ENCODE assay signal across 15 cellular contexts in genomic region chr19:55228403-55229031, GRCh38. TPM values are rescaled to one million over a fixed set of nuclear protein-coding genes. Genes with fewer than 3 reads are reported as not detected.
DNase-seq lines count a peak whose midpoint lies in the region; ATAC-seq and TF ChIP-seq lines count a peak whose summit lies in the region.
"Had no signal": no experiment of that assay in that cellular context is flagged by ENCODE, and none has a peak within 500 bp of the region (broad histone marks: within the 10 kb centered on the region; RNA-seq: fewer than 3 reads in every experiment).

TMEM86B (minus strand) TSS chr19:55228763; CDS start chr19:55228741, 22 bp downstream.

- H3K9me3 Mint-ChIP-seq in activated CD4-positive, alpha-beta T cell treated with anti-CD3 and anti-CD28 coated beads for 36 hours (ENCODE audit: low read depth) = no peaks in the 10 kb centered on the region
- H3K9me3 Mint-ChIP-seq: activated naive CD8-positive, alpha-beta T cell treated with anti-CD3 and anti-CD28 coated beads for 36 hours; stimulated activated naive CD8-positive, alpha-beta T cell treated with anti-CD3 and anti-CD28 coated beads, Interleukin-15, Interleukin-2, amounts not matched to agents 100 ng/mL and 50 ng/mL, for 24 hours had no signal

- H3K27ac Mint-ChIP-seq in activated CD4-positive, alpha-beta T cell treated with anti-CD3 and anti-CD28 coated beads for 36 hours = no peak within 1 kb of the TSS
- H3K27ac Mint-ChIP-seq: activated naive CD8-positive, alpha-beta T cell treated with anti-CD3 and anti-CD28 coated beads for 36 hours; stimulated activated naive CD8-positive, alpha-beta T cell treated with anti-CD3 and anti-CD28 coated beads, Interleukin-15, Interleukin-2, amounts not matched to agents 100 ng/mL and 50 ng/mL, for 24 hours had no signal

- H3K27me3 ChIP-seq in H7 (ENCODE audit: control insufficient read depth, insufficient read depth, low read length) (no peaks in the 10 kb centered on the region), Panc1 (ENCODE audit: control insufficient read depth, insufficient read depth, low read length) (no peaks in the 10 kb centered on the region), heart right ventricle (no peaks in the 10 kb centered on the region), osteoblast (ENCODE audit: insufficient read depth, low read length) (no peaks in the 10 kb centered on the region)

- intact Hi-C loops in Panc1 (cut with micrococcal nuclease; ENCODE audit: unreplicated experiment) (no loop called here), heart right ventricle (cut with DNase I) (no loop called here)
- intact Hi-C loops in activated CD4-positive, alpha-beta T cell treated with anti-CD3 and anti-CD28 coated beads for 36 hours (cut with DNase I, micrococcal nuclease) = no loop called here

- H3K36me3 ChIP-seq in H7 (replicated peaks; ENCODE audit: control insufficient read depth, insufficient read depth, low read length) (peaks cover 12% of the 10 kb centered on the region), Panc1 (ENCODE audit: control insufficient read depth, insufficient read depth, low read length) (peaks cover 23% of the 10 kb centered on the region), heart right ventricle (peaks cover 0 to 79% (median 41%) of the 10 kb centered on the region in 9 donors), osteoblast (ENCODE audit: insufficient read depth, low read length) (peaks cover 27% of the 10 kb centered on the region)

- in situ Hi-C loops in Panc1 (cut with HindIII; ENCODE audit: low pct_unique_long_range_greater_than_20kb, low sequenced_read_pairs) = no loop called here

- H3K4me1 ChIP-seq in Panc1 (ENCODE audit: control insufficient read depth, insufficient read depth, low read length) (peaks cover 13% of the 10 kb centered on the region; the same call in 1 of the 2 replicates), heart right ventricle (peaks cover 0 to 23% (median 13%) of the 10 kb centered on the region in 9 donors), osteoblast (ENCODE audit: insufficient read depth, low read length) (no peaks in the 10 kb centered on the region)
- H3K4me1 ChIP-seq: prostate gland had no signal

- H3K27ac ChIP-seq in Panc1 (ENCODE audit: low read length) (no peak within 1 kb of the TSS; the same call in 1 of the 2 replicates), heart right ventricle (peak within 1 kb of the TSS in 8 of 10 donors; percentile 13 to 72 (median 54)), osteoblast (ENCODE audit: low read depth, low read length) (no peak within 1 kb of the TSS)
- H3K27ac ChIP-seq: prostate gland had no signal

- 66 to 68% methylated on average over 12 of the region's 12 CpGs for WGBS in heart right ventricle, 2 donors

- no TSS peak for BruUV-seq in Panc1 (replicated peaks; lab: Mats Ljungman, UMichigan)

- DNase-seq in H7 (peak; percentile 48), Panc1 (ENCODE audit: low read depth, low spot score) (no peak), heart right ventricle (no peak), osteoblast (ENCODE audit: insufficient read length, low spot score, missing footprints) (peak; percentile 77), NCI-H526 (lab: John Stamatoyannopoulos, UW) (no peak)
- no peak for DNase-seq in activated CD4-positive, alpha-beta T cell treated with anti-CD3 and anti-CD28 coated beads for 36 hours
- DNase-seq: activated naive CD8-positive, alpha-beta T cell treated with anti-CD3 and anti-CD28 coated beads for 36 hours; C1 segment of cervical spinal cord; MM.1S; NCI-H2107; stimulated activated CD4-positive, alpha-beta T cell treated with anti-CD3 and anti-CD28 coated beads, Interleukin-2, amount 100 ng/mL, for 48 hours had no signal

- ATAC-seq in Panc1 (no peak), heart right ventricle (peak in 4 of 8 donors; percentile 3 to 24 (median 14)), HG03135 (IDR thresholded peaks at IDR 0.05; ENCODE audit: unreplicated experiment) (no peak)
- no peak for ATAC-seq in activated CD4-positive, alpha-beta T cell treated with anti-CD3 and anti-CD28 coated beads for 36 hours
- ATAC-seq: esophagus mucosa had no signal

- TF ChIP-seq CTCF in Panc1 (IDR thresholded peaks at IDR 0.05) = no peak
- no peak for TF ChIP-seq CTCF in heart right ventricle (IDR thresholded peaks at IDR 0.05)
- no peak for TF ChIP-seq CTCF in osteoblast (IDR thresholded peaks at IDR 0.05; ENCODE audit: extremely low read depth, low read depth, low read length)

- H3K27me3 Mint-ChIP-seq in activated CD4-positive, alpha-beta T cell treated with anti-CD3 and anti-CD28 coated beads for 36 hours = no peaks in the 10 kb centered on the region
- H3K27me3 Mint-ChIP-seq: activated naive CD8-positive, alpha-beta T cell treated with anti-CD3 and anti-CD28 coated beads for 36 hours; stimulated activated naive CD8-positive, alpha-beta T cell treated with anti-CD3 and anti-CD28 coated beads, Interleukin-15, Interleukin-2, amounts not matched to agents 100 ng/mL and 50 ng/mL, for 24 hours had no signal

- no peak within 1 kb of the TSS for H3K4me3 Mint-ChIP-seq in activated CD4-positive, alpha-beta T cell treated with anti-CD3 and anti-CD28 coated beads for 36 hours
- H3K4me3 Mint-ChIP-seq: activated naive CD8-positive, alpha-beta T cell treated with anti-CD3 and anti-CD28 coated beads for 36 hours; stimulated activated naive CD8-positive, alpha-beta T cell treated with anti-CD3 and anti-CD28 coated beads, Interleukin-15, Interleukin-2, amounts not matched to agents 100 ng/mL and 50 ng/mL, for 24 hours had no signal

- no peak within 1 kb of the TSS for H3K4me2 ChIP-seq in osteoblast (ENCODE audit: insufficient read depth, low read length)

- CTCF ChIA-PET in Panc1 (lab: Charles Lee) = interaction anchor here (0.6 kb wide), 1 partner anchor 1269 kb away, joined by 10 read pairs; no protein-coding TSS in a partner anchor
- CTCF ChIA-PET in activated CD4-positive, alpha-beta T cell treated with anti-CD3 and anti-CD28 coated beads for 36 hours (lab: Charles Lee) = interaction anchor here (0.5 kb wide), 1 partner anchor 14 kb away, joined by 3 read pairs; no protein-coding TSS in a partner anchor

- peaks cover 18% of the 10 kb centered on the region for H4K20me1 ChIP-seq in osteoblast (ENCODE audit: insufficient read depth, low read length)

- H3K4me1 Mint-ChIP-seq in activated CD4-positive, alpha-beta T cell treated with anti-CD3 and anti-CD28 coated beads for 36 hours = no peaks in the 10 kb centered on the region
- H3K4me1 Mint-ChIP-seq: activated naive CD8-positive, alpha-beta T cell treated with anti-CD3 and anti-CD28 coated beads for 36 hours had no signal

- no peaks in the 10 kb centered on the region for H3K79me2 ChIP-seq in osteoblast (ENCODE audit: insufficient read depth, low read length)

- H3K9me3 ChIP-seq in Panc1 (ENCODE audit: control insufficient read depth, insufficient read depth, low read depth, low read length) (no peaks in the 10 kb centered on the region), heart right ventricle (no peaks in the 10 kb centered on the region), osteoblast (ENCODE audit: low read depth, low read length) (no peaks in the 10 kb centered on the region)
- H3K9me3 ChIP-seq: prostate gland had no signal

- peaks cover 39% of the 10 kb centered on the region for H3K36me3 Mint-ChIP-seq in activated CD4-positive, alpha-beta T cell treated with anti-CD3 and anti-CD28 coated beads for 36 hours (ENCODE audit: low read depth)

- H2AFZ ChIP-seq in osteoblast (ENCODE audit: low read length) = no peak within 1 kb of the TSS

- H3K4me3 ChIP-seq in H7 (ENCODE audit: insufficient read depth, low read depth, low read length) (no peak within 1 kb of the TSS), Panc1 (ENCODE audit: low read depth in 2 of 2, low read length in 2 of 2) (no peak within 1 kb of the TSS), heart right ventricle (no peak within 1 kb of the TSS), osteoblast (ENCODE audit: insufficient read depth, low read length) (no peak within 1 kb of the TSS)
- H3K4me3 ChIP-seq: prostate gland had no signal

- POLR2A ChIA-PET in Panc1 (lab: Charles Lee) = no interaction called here
- POLR2A ChIA-PET in activated CD4-positive, alpha-beta T cell treated with anti-CD3 and anti-CD28 coated beads for 36 hours (lab: Charles Lee) = no interaction called here

RNA-seq across cellular contexts. Expression of gene TMEM86B, which starts in this region (rescaled TPM):
- 1.2 and 1.7 TPM in 2 replicates for total RNA-seq in H7 (2014; rRNA removed; shearing (Covaris generic))
- 14.2 TPM for total RNA-seq in Panc1 (2021; ENCODE audit: unreplicated experiment)
- polyA plus RNA-seq in Panc1 (2012; ENCODE audit: insufficient read length) = 12.2 TPM
- total RNA-seq in heart right ventricle = 1 to 10 TPM in 9 of 10 donors, under 1 TPM in 1; 0.77 to 2.5 (median 1.9) TPM
- 1 to 10 TPM; 2.7 to 5.9 TPM for polyA plus RNA-seq in heart right ventricle
- 1.5 and 2.5 TPM in 2 replicates for total RNA-seq in osteoblast
- 1 to 10 TPM; 4.9 to 9.0 TPM for total RNA-seq in activated CD4-positive, alpha-beta T cell treated with anti-CD3 and anti-CD28 coated beads for 36 hours

Comparison
In these comparisons a context has a peak if more than half of its experiments do, and no peak if none do; other contexts are left out.
1. DNase-seq: peak in H7 (single experiment) and osteoblast (single experiment); none in Panc1 (single experiment), heart right ventricle (0 of 2), NCI-H526 (0 of 2) and activated CD4-positive, alpha-beta T cell treated with anti-CD3 and anti-CD28 coated beads for 36 hours (single experiment).
2. H3K27ac ChIP-seq: peak in heart right ventricle (8 of 10); none in Panc1 (single experiment) and osteoblast (single experiment).